In the genomic region with DNA sequence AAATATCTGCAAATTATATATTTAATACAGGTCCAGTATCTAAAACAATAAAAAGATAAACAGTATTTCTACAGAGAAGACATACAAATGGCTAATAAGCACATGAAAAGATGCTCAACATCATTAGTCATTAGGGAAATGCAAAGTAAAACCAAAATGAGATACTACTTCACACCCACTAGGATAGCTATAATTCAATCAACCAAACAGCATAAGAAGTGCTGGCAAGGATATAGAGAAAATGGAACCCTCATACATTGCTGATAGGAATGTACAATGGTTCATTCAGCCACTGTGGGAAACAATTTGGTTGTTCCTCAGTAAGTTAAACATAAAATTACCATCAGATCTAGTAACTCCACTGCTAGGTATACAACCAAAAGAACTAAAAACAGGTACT, we compare ENCODE assay signal across 24 cellular contexts. TPM values are rescaled to one million over a fixed set of nuclear protein-coding genes. Genes with fewer than 3 reads are reported as not detected.
DNase-seq lines count a peak whose midpoint lies in the region; ATAC-seq, FAIRE-seq and TF ChIP-seq lines count a peak whose summit lies in the region.
"Had no signal": no experiment of that assay in that cellular context is flagged by ENCODE, and none has a peak within 500 bp of the region (broad histone marks: within the 10 kb centered on the region; RNA-seq: fewer than 3 reads in every experiment).

No MANE protein-coding gene starts in this region.

- ATAC-seq in psoas muscle = no peak
- no peak for ATAC-seq in WTC11

- H3K4me1 Mint-ChIP-seq in CD14-positive monocyte (peaks cover 70% of the 10 kb centered on the region), WTC11 (peaks cover 11% of the 10 kb centered on the region)
- peaks cover 64% of the 10 kb centered on the region for H3K4me1 Mint-ChIP-seq in dendritic cell treated with granulocyte-macrophage colony-stimulating factor and Interleukin-4, amounts not matched to agents 40 ng/mL and 50 ng/mL, for 4 days (ENCODE audit: low read depth)

- intact Hi-C loops in CD14-positive monocyte (cut with micrococcal nuclease) = loop anchor here in 1 of 2 donors (5.0 kb wide), 1 partner anchor 38 kb away; no protein-coding TSS in a partner anchor
- intact Hi-C loops in dendritic cell treated with granulocyte-macrophage colony-stimulating factor and Interleukin-4, amounts not matched to agents 40 ng/mL and 50 ng/mL, for 4 days (cut with micrococcal nuclease) = loop anchor here (5.0 kb wide), 1 partner anchor 37 kb away; no protein-coding TSS in a partner anchor
- intact Hi-C loops in psoas muscle (cut with DNase I) = no loop called here

- H3K27ac ChIP-seq in psoas muscle = peak overlapping the region; percentile 32
- H3K27ac ChIP-seq in WERI-Rb-1 = no peak overlapping the region
- H3K27ac ChIP-seq: GM23248, HL-60, RWPE1 had no signal

- CTCF ChIA-PET in WTC11 (lab: Charles Lee) = interaction anchor here (0.7 kb wide), 1 partner anchor 71 kb away, joined by 3 read pairs; no protein-coding TSS in a partner anchor

- H3K4me1 ChIP-seq in psoas muscle = peaks cover 47% of the 10 kb centered on the region

- TF ChIP-seq CTCF in CD14-positive monocyte (IDR thresholded peaks at IDR 0.05) (no peak), psoas muscle (IDR thresholded peaks at IDR 0.05) (no peak), WTC11 (IDR thresholded peaks at IDR 0.05) (no peak), WERI-Rb-1 (IDR thresholded peaks at IDR 0.05; ENCODE audit: low read depth, low read length) (no peak)

- H3K27me3 Mint-ChIP-seq in CD14-positive monocyte (ENCODE audit: low read depth in 3 of 3) (peaks cover 0 to 2% (median 0%) of the 10 kb centered on the region in 3 donors), WTC11 (ENCODE audit: low read depth) (no peaks in the 10 kb centered on the region)
- H3K27me3 Mint-ChIP-seq in dendritic cell treated with granulocyte-macrophage colony-stimulating factor and Interleukin-4, amounts not matched to agents 40 ng/mL and 50 ng/mL, for 4 days = no peaks in the 10 kb centered on the region

- H3K27ac Mint-ChIP-seq in CD14-positive monocyte (peak overlapping the region; percentile 84 to 95 (median 93)), WTC11 (no peak overlapping the region)
- H3K27ac Mint-ChIP-seq in dendritic cell treated with granulocyte-macrophage colony-stimulating factor and Interleukin-4, amounts not matched to agents 40 ng/mL and 50 ng/mL, for 4 days = peak overlapping the region; percentile 82
- H3K27ac Mint-ChIP-seq: H9 had no signal

- no peak for TF ChIP-seq POLR2A in GM12891 (IDR thresholded peaks at IDR 0.05; ENCODE audit: low read depth, low read length)

- no peaks in the 10 kb centered on the region for H3K27me3 ChIP-seq in psoas muscle (ENCODE audit: insufficient read depth in 3 of 3, low read length in 2 of 3)
- no peaks in the 10 kb centered on the region for H3K27me3 ChIP-seq in WERI-Rb-1 (ENCODE audit: insufficient read depth, low read depth, severe bottlenecking)
- H3K27me3 ChIP-seq: BLaER1 treated with 17β-estradiol and CSF1 and Interleukin-3, amounts not matched to agents 10 nM and 100 nM had no signal

- H3K4me3 ChIP-seq in psoas muscle = no peak overlapping the region
- H3K4me3 ChIP-seq in WERI-Rb-1 (ENCODE audit: low read depth, low read length) = no peak overlapping the region
- H3K4me3 ChIP-seq: BLaER1 treated with 17β-estradiol and CSF1 and Interleukin-3, amounts not matched to agents 10 nM and 100 nM; GM23248 had no signal

- H3K9me3 Mint-ChIP-seq in CD14-positive monocyte (peaks cover 0 to 2% (median 0%) of the 10 kb centered on the region in 7 donors), WTC11 (no peaks in the 10 kb centered on the region)
- H3K9me3 Mint-ChIP-seq in dendritic cell treated with granulocyte-macrophage colony-stimulating factor and Interleukin-4, amounts not matched to agents 40 ng/mL and 50 ng/mL, for 4 days = no peaks in the 10 kb centered on the region
- H3K9me3 Mint-ChIP-seq: CD8-positive, alpha-beta memory T cell; H9 had no signal

- DNase-seq in CD14-positive monocyte (ENCODE audit: low spot score) = no peak
- DNase-seq in GM12891 (ENCODE audit: insufficient read length, low spot score) = no peak
- no peak for DNase-seq in psoas muscle
- DNase-seq in WTC11 (ENCODE audit: low spot score) = no peak
- DNase-seq in WERI-Rb-1 = no peak
- DNase-seq in HPDE6-E6E7 (ENCODE audit: extremely low spot score) = no peak
- DNase-seq: CD8-positive, alpha-beta memory T cell; GM23248; H9; IMR-90; NCI-H1105; NCI-H2029 treated with DMSO at 0.1 percent for 48 hours; NCI-H2171; NCI-H345; NCI-H524; NCI-H774; NK-92 treated with Interleukin-12 subunit alpha and Interleukin-12 subunit beta, amount 100 ng/mL, for 24 hours; SIG-M5 had no signal

- H3K4me3 Mint-ChIP-seq in CD14-positive monocyte (no peak overlapping the region), WTC11 (no peak overlapping the region)
- no peak overlapping the region for H3K4me3 Mint-ChIP-seq in dendritic cell treated with granulocyte-macrophage colony-stimulating factor and Interleukin-4, amounts not matched to agents 40 ng/mL and 50 ng/mL, for 4 days
- H3K4me3 Mint-ChIP-seq: H9 had no signal

- FAIRE-seq in GM12891 (lab: Jason Lieb, UNC) = peak; percentile 45
- FAIRE-seq: G401.6, GM18507 had no signal

- H3K9me3 ChIP-seq in psoas muscle = no peaks in the 10 kb centered on the region
- no peaks in the 10 kb centered on the region for H3K9me3 ChIP-seq in WERI-Rb-1 (ENCODE audit: severe bottlenecking)

- POLR2A ChIA-PET in WTC11 (lab: Charles Lee) = no interaction called here

- peaks cover 18 to 19% of the 10 kb centered on the region in 2 donors for H3K36me3 Mint-ChIP-seq in CD14-positive monocyte
- peaks cover 18% of the 10 kb centered on the region for H3K36me3 Mint-ChIP-seq in dendritic cell treated with granulocyte-macrophage colony-stimulating factor and Interleukin-4, amounts not matched to agents 40 ng/mL and 50 ng/mL, for 4 days (ENCODE audit: low read depth)
- H3K36me3 Mint-ChIP-seq in WTC11 = no peaks in the 10 kb centered on the region

- H3K36me3 ChIP-seq in psoas muscle (ENCODE audit: insufficient read depth in 1 of 2, low read depth in 1 of 2) = peaks cover 0 to 8% of the 10 kb centered on the region in 2 donors
- peaks cover 28% of the 10 kb centered on the region for H3K36me3 ChIP-seq in WERI-Rb-1

TF ChIP-seq in GM12891, 5 proteins besides CTCF, POLR2A, EP300 and RAD21:
- TF ChIP-seq POLR2AphosphoS5 (IDR thresholded peaks at IDR 0.05; ENCODE audit: low read depth, low read length) (no peak), TAF1 (IDR thresholded peaks at IDR 0.05; ENCODE audit: low read depth, low read length) (no peak), POU2F2 (IDR thresholded peaks at IDR 0.05; ENCODE audit: low read depth, low read length) (no peak), SPI1 (IDR thresholded peaks at IDR 0.05; ENCODE audit: low read depth, low read length) (no peak), PAX5 (IDR thresholded peaks at IDR 0.05; ENCODE audit: insufficient read depth, low read length, severe bottlenecking) (no peak)

TF ChIP-seq in WTC11, 78 proteins besides CTCF, POLR2A, EP300 and RAD21 (continues in another document):
- TF ChIP-seq FOXP1 (CRISPR knock-in tag; IDR thresholded peaks at IDR 0.05; ENCODE audit: borderline replicate concordance) = no peak
- TF ChIP-seq PRRX2 (CRISPR knock-in tag; IDR thresholded peaks at IDR 0.05) = no peak
- TF ChIP-seq, protein P1, sequence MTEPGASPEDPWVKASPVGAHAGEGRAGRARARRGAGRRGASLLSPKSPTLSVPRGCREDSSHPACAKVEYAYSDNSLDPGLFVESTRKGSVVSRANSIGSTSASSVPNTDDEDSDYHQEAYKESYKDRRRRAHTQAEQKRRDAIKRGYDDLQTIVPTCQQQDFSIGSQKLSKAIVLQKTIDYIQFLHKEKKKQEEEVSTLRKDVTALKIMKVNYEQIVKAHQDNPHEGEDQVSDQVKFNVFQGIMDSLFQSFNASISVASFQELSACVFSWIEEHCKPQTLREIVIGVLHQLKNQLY (CRISPR knock-in tag; IDR thresholded peaks at IDR 0.05) = no peak
- TF ChIP-seq, protein P2, sequence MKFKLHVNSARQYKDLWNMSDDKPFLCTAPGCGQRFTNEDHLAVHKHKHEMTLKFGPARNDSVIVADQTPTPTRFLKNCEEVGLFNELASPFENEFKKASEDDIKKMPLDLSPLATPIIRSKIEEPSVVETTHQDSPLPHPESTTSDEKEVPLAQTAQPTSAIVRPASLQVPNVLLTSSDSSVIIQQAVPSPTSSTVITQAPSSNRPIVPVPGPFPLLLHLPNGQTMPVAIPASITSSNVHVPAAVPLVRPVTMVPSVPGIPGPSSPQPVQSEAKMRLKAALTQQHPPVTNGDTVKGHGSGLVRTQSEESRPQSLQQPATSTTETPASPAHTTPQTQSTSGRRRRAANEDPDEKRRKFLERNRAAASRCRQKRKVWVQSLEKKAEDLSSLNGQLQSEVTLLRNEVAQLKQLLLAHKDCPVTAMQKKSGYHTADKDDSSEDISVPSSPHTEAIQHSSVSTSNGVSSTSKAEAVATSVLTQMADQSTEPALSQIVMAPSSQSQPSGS (CRISPR knock-in tag; IDR thresholded peaks at IDR 0.05; ENCODE audit: borderline replicate concordance, low read depth) = no peak
- no peak for TF ChIP-seq ETV6 (CRISPR knock-in tag; IDR thresholded peaks at IDR 0.05)
- TF ChIP-seq, protein P3, sequence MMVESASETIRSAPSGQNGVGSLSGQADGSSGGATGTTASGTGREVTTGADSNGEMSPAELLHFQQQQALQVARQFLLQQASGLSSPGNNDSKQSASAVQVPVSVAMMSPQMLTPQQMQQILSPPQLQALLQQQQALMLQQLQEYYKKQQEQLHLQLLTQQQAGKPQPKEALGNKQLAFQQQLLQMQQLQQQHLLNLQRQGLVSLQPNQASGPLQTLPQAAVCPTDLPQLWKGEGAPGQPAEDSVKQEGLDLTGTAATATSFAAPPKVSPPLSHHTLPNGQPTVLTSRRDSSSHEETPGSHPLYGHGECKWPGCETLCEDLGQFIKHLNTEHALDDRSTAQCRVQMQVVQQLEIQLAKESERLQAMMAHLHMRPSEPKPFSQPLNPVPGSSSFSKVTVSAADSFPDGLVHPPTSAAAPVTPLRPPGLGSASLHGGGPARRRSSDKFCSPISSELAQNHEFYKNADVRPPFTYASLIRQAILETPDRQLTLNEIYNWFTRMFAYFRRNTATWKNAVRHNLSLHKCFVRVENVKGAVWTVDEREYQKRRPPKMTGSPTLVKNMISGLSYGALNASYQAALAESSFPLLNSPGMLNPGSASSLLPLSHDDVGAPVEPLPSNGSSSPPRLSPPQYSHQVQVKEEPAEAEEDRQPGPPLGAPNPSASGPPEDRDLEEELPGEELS (CRISPR knock-in tag; IDR thresholded peaks at IDR 0.05) = no peak

RNA-seq across cellular contexts. Expression of a gene that starts 48.6 kb away (rescaled TPM):
- polyA plus RNA-seq in CD14-positive monocyte (10 to 100 TPM in 1 of 2 donors, 1 to 10 TPM in 1; 9.3 to 10.9 TPM), psoas muscle (10 to 100 TPM; 10.6 to 19.9 (median 17.9) TPM)
- polyA plus RNA-seq in GM12891 (2012; ENCODE audit: low read depth, missing spikeins) = 4.7 TPM
- total RNA-seq in psoas muscle (10 to 100 TPM; 33.3 to 70.5 (median 50.6) TPM), WTC11 (2021) (24.6 to 30.0 TPM (median 24.8 TPM) in 3 replicates)
